In the genomic region with DNA sequence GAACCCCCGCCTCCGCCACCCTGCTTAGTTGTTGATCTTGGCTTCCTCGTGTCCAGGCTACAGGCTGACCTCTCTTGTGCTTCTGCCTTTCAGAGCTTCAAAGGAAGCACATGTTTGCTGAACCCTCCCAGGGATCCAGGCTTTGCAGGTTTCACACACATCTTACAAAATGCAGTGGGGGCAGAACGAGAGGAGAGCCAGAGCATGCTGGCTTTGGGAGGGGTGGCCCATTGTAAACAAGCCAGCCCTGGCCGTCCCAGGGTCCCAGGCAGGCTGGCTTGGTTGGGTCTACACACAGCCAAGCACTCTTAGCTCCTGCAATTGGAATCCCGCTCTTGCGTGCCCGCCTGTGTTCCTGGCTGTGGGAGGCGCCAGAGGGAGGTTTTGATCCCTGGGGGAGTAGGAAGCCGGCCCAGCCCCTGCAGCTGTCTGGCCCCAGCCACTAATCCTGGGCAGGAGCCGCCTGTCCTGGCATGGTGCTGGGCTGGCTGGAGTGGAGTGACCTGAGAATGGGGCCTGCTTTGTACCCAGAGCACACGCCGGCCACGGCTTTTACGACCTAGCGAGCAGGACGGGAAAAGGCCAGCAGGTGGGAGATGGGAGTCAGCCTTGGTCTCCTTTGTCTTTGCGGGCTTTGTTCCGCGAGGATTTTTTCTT, we compare ENCODE assay signal across 10 cellular contexts. TPM values are rescaled to one million over a fixed set of nuclear protein-coding genes. Genes with fewer than 3 reads are reported as not detected.
DNase-seq lines count a peak whose midpoint lies in the region; ATAC-seq, FAIRE-seq and TF ChIP-seq lines count a peak whose summit lies in the region.
"Had no signal": no experiment of that assay in that cellular context is flagged by ENCODE, and none has a peak within 500 bp of the region (broad histone marks: within the 10 kb centered on the region; RNA-seq: fewer than 3 reads in every experiment).

No MANE protein-coding gene starts in this region.

- TF ChIP-seq EP300 in neural cell (conservative IDR thresholded peaks at IDR 0.05; ENCODE audit: poor library complexity, severe bottlenecking): no peak

- no peak for FAIRE-seq in D721Med (lab: Jason Lieb, UNC)

- H3K4me2 ChIP-seq in neural cell (ENCODE audit: low read length): no peak overlapping the region

- DNase-seq in D721Med (ENCODE audit: insufficient read length, low spot score): peak; percentile 97
- DNase-seq in NCI-H748 (lab: John Stamatoyannopoulos, UW; ENCODE audit: unreplicated experiment): peak; percentile 79
- DNase-seq in foreskin keratinocyte: no peak
- no peak for DNase-seq in HuH-7.5 (ENCODE audit: low spot score)
- DNase-seq in activated CD4-positive, alpha-beta T cell treated with anti-CD3 and anti-CD28 coated beads for 4 hours: no peak
- DNase-seq in activated CD8-positive, alpha-beta memory T cell treated with anti-CD3 and anti-CD28 coated beads, Interleukin-2, amount 50 U/mL, for 48 hours: no peak
- DNase-seq: lower lobe of right lung had no signal

- H3K4me1 ChIP-seq in foreskin keratinocyte: peaks cover 24% of the 10 kb centered on the region

- H3K4me3 ChIP-seq in neural cell (ENCODE audit: low read length): no peak overlapping the region
- H3K4me3 ChIP-seq: lower lobe of right lung had no signal

- no peaks in the 10 kb centered on the region for H4K20me1 ChIP-seq in neural cell (ENCODE audit: insufficient read depth)

- H3K36me3 ChIP-seq in neural cell (ENCODE audit: insufficient read depth, low read length): no peaks in the 10 kb centered on the region
- H3K36me3 ChIP-seq: lower lobe of right lung had no signal

- H3K79me2 ChIP-seq in neural cell (replicated peaks; ENCODE audit: insufficient read depth, low read length): peaks cover 23% of the 10 kb centered on the region

- H3K27ac ChIP-seq in foreskin keratinocyte: no peak overlapping the region
- H3K27ac ChIP-seq in neural cell (ENCODE audit: low read length): no peak overlapping the region
- H3K27ac ChIP-seq: lower lobe of right lung had no signal

- peak overlapping the region; percentile 25 for H2AFZ ChIP-seq in neural cell (ENCODE audit: low read depth, low read length)

- no peaks in the 10 kb centered on the region for H3F3A ChIP-seq in neural cell (ENCODE audit: insufficient read depth, low read length, poor library complexity, severe bottlenecking)

- no peak for TF ChIP-seq RAD21 in neural cell (conservative IDR thresholded peaks at IDR 0.05)

- peak; percentile 53 for TF ChIP-seq CTCF in D721Med (IDR thresholded peaks at IDR 0.05; ENCODE audit: insufficient read depth, missing control alignments)
- TF ChIP-seq CTCF in foreskin keratinocyte (conservative IDR thresholded peaks at IDR 0.05): peak; percentile 45
- TF ChIP-seq CTCF in neural cell (IDR thresholded peaks at IDR 0.05; ENCODE audit: poor library complexity, severe bottlenecking): peak; percentile 57

- H3K9ac ChIP-seq in neural cell (ENCODE audit: low read length): peak overlapping the region; percentile 47

- H3K9me2 ChIP-seq in neural cell (ENCODE audit: insufficient read depth, low read length): no peaks in the 10 kb centered on the region

- ATAC-seq in foreskin keratinocyte (no peak), HG03135 (IDR thresholded peaks at IDR 0.05; ENCODE audit: unreplicated experiment) (no peak)
- ATAC-seq: activated T-helper 17 cell treated with anti-CD3 and anti-CD28 coated beads, Interleukin-2, amount 50 U/mL, for 72 hours; lower lobe of right lung had no signal

- H3K9me3 ChIP-seq in neural cell (ENCODE audit: low read length): no peaks in the 10 kb centered on the region
- H3K9me3 ChIP-seq: lower lobe of right lung had no signal

- H3K27me3 ChIP-seq in foreskin keratinocyte (no peaks in the 10 kb centered on the region), neural cell (ENCODE audit: insufficient read depth, low read depth, low read length) (no peaks in the 10 kb centered on the region)

TF ChIP-seq in neural cell, 6 proteins besides CTCF, POLR2A, EP300 and RAD21:
- TF ChIP-seq SMC3 (conservative IDR thresholded peaks at IDR 0.05; ENCODE audit: poor library complexity) (peak; percentile 23), EZH2 (IDR thresholded peaks at IDR 0.05; ENCODE audit: borderline replicate concordance, insufficient read depth, low read length, poor library complexity, severe bottlenecking) (no peak), POLR2AphosphoS5 (IDR thresholded peaks at IDR 0.05) (no peak), MXI1 (conservative IDR thresholded peaks at IDR 0.05; ENCODE audit: poor library complexity, severe bottlenecking) (no peak), TAF1 (IDR thresholded peaks at IDR 0.05; ENCODE audit: low read depth) (no peak)
- TF ChIP-seq, protein P1, sequence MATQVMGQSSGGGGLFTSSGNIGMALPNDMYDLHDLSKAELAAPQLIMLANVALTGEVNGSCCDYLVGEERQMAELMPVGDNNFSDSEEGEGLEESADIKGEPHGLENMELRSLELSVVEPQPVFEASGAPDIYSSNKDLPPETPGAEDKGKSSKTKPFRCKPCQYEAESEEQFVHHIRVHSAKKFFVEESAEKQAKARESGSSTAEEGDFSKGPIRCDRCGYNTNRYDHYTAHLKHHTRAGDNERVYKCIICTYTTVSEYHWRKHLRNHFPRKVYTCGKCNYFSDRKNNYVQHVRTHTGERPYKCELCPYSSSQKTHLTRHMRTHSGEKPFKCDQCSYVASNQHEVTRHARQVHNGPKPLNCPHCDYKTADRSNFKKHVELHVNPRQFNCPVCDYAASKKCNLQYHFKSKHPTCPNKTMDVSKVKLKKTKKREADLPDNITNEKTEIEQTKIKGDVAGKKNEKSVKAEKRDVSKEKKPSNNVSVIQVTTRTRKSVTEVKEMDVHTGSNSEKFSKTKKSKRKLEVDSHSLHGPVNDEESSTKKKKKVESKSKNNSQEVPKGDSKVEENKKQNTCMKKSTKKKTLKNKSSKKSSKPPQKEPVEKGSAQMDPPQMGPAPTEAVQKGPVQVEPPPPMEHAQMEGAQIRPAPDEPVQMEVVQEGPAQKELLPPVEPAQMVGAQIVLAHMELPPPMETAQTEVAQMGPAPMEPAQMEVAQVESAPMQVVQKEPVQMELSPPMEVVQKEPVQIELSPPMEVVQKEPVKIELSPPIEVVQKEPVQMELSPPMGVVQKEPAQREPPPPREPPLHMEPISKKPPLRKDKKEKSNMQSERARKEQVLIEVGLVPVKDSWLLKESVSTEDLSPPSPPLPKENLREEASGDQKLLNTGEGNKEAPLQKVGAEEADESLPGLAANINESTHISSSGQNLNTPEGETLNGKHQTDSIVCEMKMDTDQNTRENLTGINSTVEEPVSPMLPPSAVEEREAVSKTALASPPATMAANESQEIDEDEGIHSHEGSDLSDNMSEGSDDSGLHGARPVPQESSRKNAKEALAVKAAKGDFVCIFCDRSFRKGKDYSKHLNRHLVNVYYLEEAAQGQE (IDR thresholded peaks at IDR 0.05; ENCODE audit: borderline replicate concordance): peak; percentile 35
TF ChIP-seq in neural cell: peak in this region for 2.

RNA-seq across cellular contexts. Expression of a gene that starts 53.9 kb away (rescaled TPM):
- total RNA-seq in foreskin keratinocyte: 45.9 and 46.1 TPM in 2 replicates
- polyA plus RNA-seq in foreskin keratinocyte (16.4 and 19.4 TPM in 2 replicates), neural cell (3.1 and 3.3 TPM in 2 replicates)
- 7.5 TPM in 2 replicates for polyA minus RNA-seq in neural cell
- total RNA-seq: activated T-helper 17 cell treated with anti-CD3 and anti-CD28 coated beads, Interleukin-2, amount 50 U/mL, for 72 hours had no signal

Comparison
In these comparisons a context has a peak if more than half of its experiments do, and no peak if none do; other contexts are left out.
1. DNase-seq: peak in D721Med (single experiment) and NCI-H748 (single experiment); none in foreskin keratinocyte (0 of 2), HuH-7.5 (single experiment), activated CD4-positive, alpha-beta T cell treated with anti-CD3 and anti-CD28 coated beads for 4 hours (0 of 2) and activated CD8-positive, alpha-beta memory T cell treated with anti-CD3 and anti-CD28 coated beads, Interleukin-2, amount 50 U/mL, for 48 hours (single experiment).
2. Peak in every context shown above with its lines, with median percentiles within 50 percentile points of each other: CTCF ChIP-seq.